1 cellular context compared by ENCODE assay signal in the genomic region with DNA sequence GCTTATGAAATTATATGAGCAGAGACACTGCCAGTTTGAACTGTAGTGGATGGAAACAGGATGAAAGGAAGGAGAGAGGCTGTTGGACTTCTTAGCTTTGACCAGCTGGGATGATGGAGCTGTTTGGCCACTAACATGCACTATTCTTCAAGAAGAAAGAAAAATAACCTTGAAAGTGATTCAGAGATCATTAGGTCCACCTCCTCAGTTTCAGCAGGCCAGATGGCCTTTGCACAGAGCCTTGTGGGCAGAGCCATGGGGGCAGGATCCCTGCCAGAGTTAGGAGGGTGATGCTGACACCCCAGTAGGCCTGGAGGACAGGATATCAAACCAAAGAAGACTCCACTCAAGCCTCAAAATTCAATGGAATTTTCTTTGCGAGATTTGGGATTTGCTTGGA.
TF ChIP-seq lines count a peak whose summit lies in the region.

No MANE protein-coding gene starts in this region.

TF ChIP-seq in HepG2, 621 proteins besides CTCF, POLR2A, EP300 and RAD21 (continued from another document):
- TF ChIP-seq, protein P1, sequence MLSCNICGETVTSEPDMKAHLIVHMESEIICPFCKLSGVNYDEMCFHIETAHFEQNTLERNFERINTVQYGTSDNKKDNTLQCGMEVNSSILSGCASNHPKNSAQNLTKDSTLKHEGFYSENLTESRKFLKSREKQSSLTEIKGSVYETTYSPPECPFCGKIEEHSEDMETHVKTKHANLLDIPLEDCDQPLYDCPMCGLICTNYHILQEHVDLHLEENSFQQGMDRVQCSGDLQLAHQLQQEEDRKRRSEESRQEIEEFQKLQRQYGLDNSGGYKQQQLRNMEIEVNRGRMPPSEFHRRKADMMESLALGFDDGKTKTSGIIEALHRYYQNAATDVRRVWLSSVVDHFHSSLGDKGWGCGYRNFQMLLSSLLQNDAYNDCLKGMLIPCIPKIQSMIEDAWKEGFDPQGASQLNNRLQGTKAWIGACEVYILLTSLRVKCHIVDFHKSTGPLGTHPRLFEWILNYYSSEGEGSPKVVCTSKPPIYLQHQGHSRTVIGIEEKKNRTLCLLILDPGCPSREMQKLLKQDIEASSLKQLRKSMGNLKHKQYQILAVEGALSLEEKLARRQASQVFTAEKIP (CRISPR knock-in tag; IDR thresholded peaks at IDR 0.05; ENCODE audit: borderline replicate concordance): no peak
- TF ChIP-seq GATAD1 (CRISPR knock-in tag; IDR thresholded peaks at IDR 0.05) (no peak), HOXA5 (CRISPR knock-in tag; IDR thresholded peaks at IDR 0.05) (no peak)
- TF ChIP-seq, protein P2, sequence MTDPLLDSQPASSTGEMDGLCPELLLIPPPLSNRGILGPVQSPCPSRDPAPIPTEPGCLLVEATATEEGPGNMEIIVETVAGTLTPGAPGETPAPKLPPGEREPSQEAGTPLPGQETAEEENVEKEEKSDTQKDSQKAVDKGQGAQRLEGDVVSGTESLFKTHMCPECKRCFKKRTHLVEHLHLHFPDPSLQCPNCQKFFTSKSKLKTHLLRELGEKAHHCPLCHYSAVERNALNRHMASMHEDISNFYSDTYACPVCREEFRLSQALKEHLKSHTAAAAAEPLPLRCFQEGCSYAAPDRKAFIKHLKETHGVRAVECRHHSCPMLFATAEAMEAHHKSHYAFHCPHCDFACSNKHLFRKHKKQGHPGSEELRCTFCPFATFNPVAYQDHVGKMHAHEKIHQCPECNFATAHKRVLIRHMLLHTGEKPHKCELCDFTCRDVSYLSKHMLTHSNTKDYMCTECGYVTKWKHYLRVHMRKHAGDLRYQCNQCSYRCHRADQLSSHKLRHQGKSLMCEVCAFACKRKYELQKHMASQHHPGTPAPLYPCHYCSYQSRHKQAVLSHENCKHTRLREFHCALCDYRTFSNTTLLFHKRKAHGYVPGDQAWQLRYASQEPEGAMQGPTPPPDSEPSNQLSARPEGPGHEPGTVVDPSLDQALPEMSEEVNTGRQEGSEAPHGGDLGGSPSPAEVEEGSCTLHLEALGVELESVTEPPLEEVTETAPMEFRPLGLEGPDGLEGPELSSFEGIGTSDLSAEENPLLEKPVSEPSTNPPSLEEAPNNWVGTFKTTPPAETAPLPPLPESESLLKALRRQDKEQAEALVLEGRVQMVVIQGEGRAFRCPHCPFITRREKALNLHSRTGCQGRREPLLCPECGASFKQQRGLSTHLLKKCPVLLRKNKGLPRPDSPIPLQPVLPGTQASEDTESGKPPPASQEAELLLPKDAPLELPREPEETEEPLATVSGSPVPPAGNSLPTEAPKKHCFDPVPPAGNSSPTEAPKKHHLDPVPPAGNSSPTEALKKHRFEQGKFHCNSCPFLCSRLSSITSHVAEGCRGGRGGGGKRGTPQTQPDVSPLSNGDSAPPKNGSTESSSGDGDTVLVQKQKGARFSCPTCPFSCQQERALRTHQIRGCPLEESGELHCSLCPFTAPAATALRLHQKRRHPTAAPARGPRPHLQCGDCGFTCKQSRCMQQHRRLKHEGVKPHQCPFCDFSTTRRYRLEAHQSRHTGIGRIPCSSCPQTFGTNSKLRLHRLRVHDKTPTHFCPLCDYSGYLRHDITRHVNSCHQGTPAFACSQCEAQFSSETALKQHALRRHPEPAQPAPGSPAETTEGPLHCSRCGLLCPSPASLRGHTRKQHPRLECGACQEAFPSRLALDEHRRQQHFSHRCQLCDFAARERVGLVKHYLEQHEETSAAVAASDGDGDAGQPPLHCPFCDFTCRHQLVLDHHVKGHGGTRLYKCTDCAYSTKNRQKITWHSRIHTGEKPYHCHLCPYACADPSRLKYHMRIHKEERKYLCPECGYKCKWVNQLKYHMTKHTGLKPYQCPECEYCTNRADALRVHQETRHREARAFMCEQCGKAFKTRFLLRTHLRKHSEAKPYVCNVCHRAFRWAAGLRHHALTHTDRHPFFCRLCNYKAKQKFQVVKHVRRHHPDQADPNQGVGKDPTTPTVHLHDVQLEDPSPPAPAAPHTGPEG (CRISPR knock-in tag; IDR thresholded peaks at IDR 0.05): no peak
TF ChIP-seq in HepG2: peak in this region for 0.
